Comparison of ENCODE assay signal across 22 cellular contexts in the genomic region with DNA sequence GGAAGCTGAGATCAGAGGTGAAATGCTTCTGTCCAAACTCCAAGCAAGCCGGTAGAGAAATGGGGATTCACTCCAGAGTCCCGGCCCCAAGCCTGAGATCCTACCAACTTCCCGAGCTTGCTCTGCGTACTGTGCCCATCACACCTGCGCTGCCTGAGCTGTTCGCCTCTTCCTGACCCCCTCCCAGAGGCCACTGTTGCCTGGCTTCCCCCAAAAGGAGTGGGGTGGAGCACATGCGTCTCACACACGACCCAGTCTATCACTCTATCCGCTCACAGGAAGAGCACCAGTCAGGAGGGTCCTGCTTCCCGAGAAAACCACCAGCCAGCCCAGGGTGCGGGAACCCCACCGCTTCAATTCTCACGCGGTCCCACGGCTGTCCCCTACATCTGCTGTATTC.
"Had no signal": no experiment of that assay in that cellular context is flagged by ENCODE, and none has a peak within 500 bp of the region (broad histone marks: within the 10 kb centered on the region; RNA-seq: fewer than 3 reads in every experiment).

No MANE protein-coding gene starts in this region.

- H3K4me1 Mint-ChIP-seq: mesothelial cell of epicardium had no signal

- H3K27ac ChIP-seq: brain microvascular endothelial cell, foreskin keratinocyte, pancreas, psoas muscle, transverse colon had no signal

- H3K27ac Mint-ChIP-seq: activated CD4-positive, alpha-beta memory T cell treated with anti-CD3 and anti-CD28 coated beads for 36 hours; activated CD4-positive, alpha-beta T cell treated with anti-CD3 and anti-CD28 coated beads, Interleukin-2, amount 10 ng/mL, durations not matched to agents 24 days and 14 days; activated naive CD8-positive, alpha-beta T cell treated with anti-CD3 and anti-CD28 coated beads for 36 hours; activated T-helper 2 cell treated with anti-CD3 and anti-CD28 coated beads, Interferon-gamma antibody, Interleukin-2, Interleukin-4, amounts not matched to agents 10 μg/mL and 5 μg/mL and 100 μg/mL, durations not matched to agents 14 hours and 24 hours and 36 hours; mesothelial cell of epicardium had no signal

- H3K9me3 ChIP-seq: adrenal gland, esophagus muscularis mucosa, pancreas, psoas muscle, testis, transverse colon had no signal

- H3K4me3 Mint-ChIP-seq: activated CD4-positive, alpha-beta memory T cell treated with anti-CD3 and anti-CD28 coated beads for 36 hours; activated CD4-positive, alpha-beta T cell treated with anti-CD3 and anti-CD28 coated beads, Interleukin-2, amount 10 ng/mL, durations not matched to agents 24 days and 14 days; activated naive CD8-positive, alpha-beta T cell treated with anti-CD3 and anti-CD28 coated beads for 36 hours; mesothelial cell of epicardium; naive B cell; nephron progenitor cell had no signal

- H3K27me3 ChIP-seq: adrenal gland, brain microvascular endothelial cell, esophagus muscularis mucosa, foreskin keratinocyte, pancreas, testis, transverse colon had no signal

- ATAC-seq: foreskin keratinocyte; pancreas; psoas muscle; SK-N-SH treated with all-trans-retinoic acid at 6 μM for 48 hours; stimulated activated naive CD8-positive, alpha-beta T cell treated with anti-CD3 and anti-CD28 coated beads, Interleukin-15, Interleukin-2, amounts not matched to agents 100 U/mL and 50 U/mL, for 24 hours had no signal

- H3K27me3 Mint-ChIP-seq: activated CD4-positive, alpha-beta memory T cell treated with anti-CD3 and anti-CD28 coated beads for 36 hours; activated CD4-positive, alpha-beta T cell treated with anti-CD3 and anti-CD28 coated beads, Interleukin-2, amount 10 ng/mL, durations not matched to agents 24 days and 14 days; activated naive CD8-positive, alpha-beta T cell treated with anti-CD3 and anti-CD28 coated beads for 36 hours; naive B cell had no signal

- H3K4me3 ChIP-seq: adrenal gland, esophagus muscularis mucosa, pancreas, psoas muscle, testis, transverse colon had no signal

- H3K4me1 ChIP-seq: pancreas, testis, transverse colon had no signal

- DNase-seq: activated CD4-positive, alpha-beta memory T cell treated with anti-CD3 and anti-CD28 coated beads for 36 hours; activated CD4-positive, alpha-beta T cell treated with anti-CD3 and anti-CD28 coated beads, Interleukin-2, amount 10 ng/mL, durations not matched to agents 24 days and 14 days; activated CD4-positive, CD25-positive, alpha-beta regulatory T cell treated with anti-CD3 and anti-CD28 coated beads, Interleukin-2, amount 50 U/mL, for 72 hours; activated naive CD4-positive, alpha-beta T cell; activated naive CD8-positive, alpha-beta T cell treated with anti-CD3 and anti-CD28 coated beads for 36 hours; activated T-cell treated with anti-CD3 and anti-CD28 coated beads, Interleukin-2, amount 50 U/mL, for 48 hours; adrenal gland; brain microvascular endothelial cell; caudate nucleus; foreskin keratinocyte; naive B cell; nephron progenitor cell; stimulated activated naive CD8-positive, alpha-beta T cell treated with anti-CD3 and anti-CD28 coated beads, Interleukin-15, Interleukin-2, amounts not matched to agents 100 U/mL and 50 U/mL, for 24 hours; T-helper 2 cell; testis; transverse colon had no signal
